1 cellular context compared by ENCODE assay signal in the genomic region with DNA sequence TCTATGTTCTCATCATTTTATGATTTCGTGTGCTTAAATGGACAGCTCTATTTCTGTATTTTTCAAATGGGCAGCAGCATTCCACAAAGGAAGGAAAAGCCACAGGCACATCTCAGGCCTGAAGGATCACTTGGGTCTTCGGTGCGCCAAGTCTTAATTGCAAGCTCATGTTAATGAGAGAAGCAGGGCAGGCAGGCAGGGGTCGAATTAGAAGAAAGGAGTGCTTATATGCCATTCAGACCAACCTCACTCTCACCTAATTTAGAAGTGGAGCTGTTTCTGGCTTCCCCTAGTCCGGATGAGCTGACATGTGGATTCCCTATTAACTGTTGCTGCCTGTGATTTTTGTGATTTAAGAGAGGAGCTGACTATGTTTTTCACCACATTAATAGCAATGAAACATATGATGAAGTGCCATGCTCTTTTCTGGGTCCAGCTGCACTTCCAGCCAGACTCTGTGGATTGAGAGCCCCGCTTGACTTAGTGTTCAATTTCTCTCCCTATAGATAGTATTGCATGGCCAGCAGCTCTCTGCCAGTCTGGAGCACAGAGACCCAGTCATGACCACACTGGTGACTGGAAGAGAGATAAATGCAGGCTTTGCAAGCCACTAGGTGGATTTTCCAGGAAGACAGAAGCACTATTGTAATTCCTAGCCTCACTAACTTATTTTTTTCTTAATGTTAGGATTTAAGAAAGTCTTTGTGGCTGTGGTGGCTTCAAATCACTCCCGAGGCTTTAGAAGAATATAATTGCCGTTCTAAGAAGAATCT.
TF ChIP-seq lines count a peak whose summit lies in the region.

No MANE protein-coding gene starts in this region.

TF ChIP-seq in GM23338, 12 proteins besides CTCF, POLR2A, EP300 and RAD21 (continued from another document):
- TF ChIP-seq, protein P1, sequence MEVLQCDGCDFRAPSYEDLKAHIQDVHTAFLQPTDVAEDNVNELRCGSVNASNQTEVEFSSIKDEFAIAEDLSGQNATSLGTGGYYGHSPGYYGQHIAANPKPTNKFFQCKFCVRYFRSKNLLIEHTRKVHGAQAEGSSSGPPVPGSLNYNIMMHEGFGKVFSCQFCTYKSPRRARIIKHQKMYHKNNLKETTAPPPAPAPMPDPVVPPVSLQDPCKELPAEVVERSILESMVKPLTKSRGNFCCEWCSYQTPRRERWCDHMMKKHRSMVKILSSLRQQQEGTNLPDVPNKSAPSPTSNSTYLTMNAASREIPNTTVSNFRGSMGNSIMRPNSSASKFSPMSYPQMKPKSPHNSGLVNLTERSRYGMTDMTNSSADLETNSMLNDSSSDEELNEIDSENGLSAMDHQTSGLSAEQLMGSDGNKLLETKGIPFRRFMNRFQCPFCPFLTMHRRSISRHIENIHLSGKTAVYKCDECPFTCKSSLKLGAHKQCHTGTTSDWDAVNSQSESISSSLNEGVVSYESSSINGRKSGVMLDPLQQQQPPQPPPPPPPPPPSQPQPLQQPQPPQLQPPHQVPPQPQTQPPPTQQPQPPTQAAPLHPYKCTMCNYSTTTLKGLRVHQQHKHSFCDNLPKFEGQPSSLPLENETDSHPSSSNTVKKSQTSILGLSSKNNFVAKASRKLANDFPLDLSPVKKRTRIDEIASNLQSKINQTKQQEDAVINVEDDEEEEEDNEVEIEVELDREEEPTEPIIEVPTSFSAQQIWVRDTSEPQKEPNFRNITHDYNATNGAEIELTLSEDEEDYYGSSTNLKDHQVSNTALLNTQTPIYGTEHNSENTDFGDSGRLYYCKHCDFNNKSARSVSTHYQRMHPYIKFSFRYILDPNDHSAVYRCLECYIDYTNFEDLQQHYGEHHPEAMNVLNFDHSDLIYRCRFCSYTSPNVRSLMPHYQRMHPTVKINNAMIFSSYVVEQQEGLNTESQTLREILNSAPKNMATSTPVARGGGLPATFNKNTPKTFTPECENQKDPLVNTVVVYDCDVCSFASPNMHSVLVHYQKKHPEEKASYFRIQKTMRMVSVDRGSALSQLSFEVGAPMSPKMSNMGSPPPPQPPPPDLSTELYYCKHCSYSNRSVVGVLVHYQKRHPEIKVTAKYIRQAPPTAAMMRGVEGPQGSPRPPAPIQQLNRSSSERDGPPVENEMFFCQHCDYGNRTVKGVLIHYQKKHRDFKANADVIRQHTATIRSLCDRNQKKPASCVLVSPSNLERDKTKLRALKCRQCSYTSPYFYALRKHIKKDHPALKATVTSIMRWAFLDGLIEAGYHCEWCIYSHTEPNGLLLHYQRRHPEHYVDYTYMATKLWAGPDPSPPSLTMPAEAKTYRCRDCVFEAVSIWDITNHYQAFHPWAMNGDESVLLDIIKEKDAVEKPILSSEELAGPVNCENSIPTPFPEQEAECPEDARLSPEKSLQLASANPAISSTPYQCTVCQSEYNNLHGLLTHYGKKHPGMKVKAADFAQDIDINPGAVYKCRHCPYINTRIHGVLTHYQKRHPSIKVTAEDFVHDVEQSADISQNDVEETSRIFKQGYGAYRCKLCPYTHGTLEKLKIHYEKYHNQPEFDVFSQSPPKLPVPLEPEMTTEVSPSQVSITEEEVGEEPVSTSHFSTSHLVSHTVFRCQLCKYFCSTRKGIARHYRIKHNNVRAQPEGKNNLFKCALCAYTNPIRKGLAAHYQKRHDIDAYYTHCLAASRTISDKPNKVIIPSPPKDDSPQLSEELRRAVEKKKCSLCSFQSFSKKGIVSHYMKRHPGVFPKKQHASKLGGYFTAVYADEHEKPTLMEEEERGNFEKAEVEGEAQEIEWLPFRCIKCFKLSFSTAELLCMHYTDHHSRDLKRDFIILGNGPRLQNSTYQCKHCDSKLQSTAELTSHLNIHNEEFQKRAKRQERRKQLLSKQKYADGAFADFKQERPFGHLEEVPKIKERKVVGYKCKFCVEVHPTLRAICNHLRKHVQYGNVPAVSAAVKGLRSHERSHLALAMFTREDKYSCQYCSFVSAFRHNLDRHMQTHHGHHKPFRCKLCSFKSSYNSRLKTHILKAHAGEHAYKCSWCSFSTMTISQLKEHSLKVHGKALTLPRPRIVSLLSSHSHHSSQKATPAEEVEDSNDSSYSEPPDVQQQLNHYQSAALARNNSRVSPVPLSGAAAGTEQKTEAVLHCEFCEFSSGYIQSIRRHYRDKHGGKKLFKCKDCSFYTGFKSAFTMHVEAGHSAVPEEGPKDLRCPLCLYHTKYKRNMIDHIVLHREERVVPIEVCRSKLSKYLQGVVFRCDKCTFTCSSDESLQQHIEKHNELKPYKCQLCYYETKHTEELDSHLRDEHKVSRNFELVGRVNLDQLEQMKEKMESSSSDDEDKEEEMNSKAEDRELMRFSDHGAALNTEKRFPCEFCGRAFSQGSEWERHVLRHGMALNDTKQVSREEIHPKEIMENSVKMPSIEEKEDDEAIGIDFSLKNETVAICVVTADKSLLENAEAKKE (CRISPR knock-in tag; IDR thresholded peaks at IDR 0.05) = no peak
- TF ChIP-seq, protein P2, sequence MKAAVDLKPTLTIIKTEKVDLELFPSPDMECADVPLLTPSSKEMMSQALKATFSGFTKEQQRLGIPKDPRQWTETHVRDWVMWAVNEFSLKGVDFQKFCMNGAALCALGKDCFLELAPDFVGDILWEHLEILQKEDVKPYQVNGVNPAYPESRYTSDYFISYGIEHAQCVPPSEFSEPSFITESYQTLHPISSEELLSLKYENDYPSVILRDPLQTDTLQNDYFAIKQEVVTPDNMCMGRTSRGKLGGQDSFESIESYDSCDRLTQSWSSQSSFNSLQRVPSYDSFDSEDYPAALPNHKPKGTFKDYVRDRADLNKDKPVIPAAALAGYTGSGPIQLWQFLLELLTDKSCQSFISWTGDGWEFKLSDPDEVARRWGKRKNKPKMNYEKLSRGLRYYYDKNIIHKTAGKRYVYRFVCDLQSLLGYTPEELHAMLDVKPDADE (IDR thresholded peaks at IDR 0.05) = no peak
